In genomic region chr1:104780470-104781078, GRCh38 we compare ENCODE assay signal across 8 cellular contexts.
A peak's percentile ranks its signal among the peaks of the same experiment; 100 is the strongest.
DNase-seq lines count a peak whose midpoint lies in the region; ATAC-seq and TF ChIP-seq lines count a peak whose summit lies in the region.

No MANE protein-coding gene starts in this region.

- no peaks in the 10 kb centered on the region for H3K27me3 Mint-ChIP-seq in activated CD4-positive, alpha-beta T cell treated with anti-CD3 and anti-CD28 coated beads, Interleukin-2, amount 10 ng/mL, durations not matched to agents 24 days and 14 days

- in situ Hi-C loops in brain microvascular endothelial cell (cut with HindIII; ENCODE audit: low pct_ligation_motif_present, low sequenced_read_pairs) = no loop called here

- ATAC-seq in HG02852 (IDR thresholded peaks at IDR 0.05; ENCODE audit: unreplicated experiment) = peak; percentile 66
- no peak for ATAC-seq in GM19324 (IDR thresholded peaks at IDR 0.05; ENCODE audit: low FRiP score, unreplicated experiment)

- H3K27ac ChIP-seq in brain microvascular endothelial cell = no peak overlapping the region

- H3K27ac Mint-ChIP-seq in activated CD4-positive, alpha-beta T cell treated with anti-CD3 and anti-CD28 coated beads, Interleukin-2, amount 10 ng/mL, durations not matched to agents 24 days and 14 days = no peak overlapping the region

- TF ChIP-seq CTCF in brain microvascular endothelial cell (IDR thresholded peaks at IDR 0.05; ENCODE audit: low read depth, low read length, missing control alignments) = peak; percentile 74

- H3K36me3 ChIP-seq in brain microvascular endothelial cell (replicated peaks) = no peaks in the 10 kb centered on the region

- H3K4me3 Mint-ChIP-seq in activated CD4-positive, alpha-beta T cell treated with anti-CD3 and anti-CD28 coated beads, Interleukin-2, amount 10 ng/mL, durations not matched to agents 24 days and 14 days = no peak overlapping the region

- intact Hi-C loops in activated CD4-positive, alpha-beta T cell treated with anti-CD3 and anti-CD28 coated beads, Interleukin-2, amount 10 ng/mL, durations not matched to agents 24 days and 14 days (cut with micrococcal nuclease) = loop anchor here (5.0 kb wide), 1 partner anchor 1012 kb away; no protein-coding TSS in a partner anchor

- DNase-seq in activated CD4-positive, alpha-beta T cell treated with anti-CD3 and anti-CD28 coated beads, Interleukin-2, amount 10 ng/mL, durations not matched to agents 24 days and 14 days = peak; percentile 56
- no peak for DNase-seq in activated CD4-positive, alpha-beta T cell treated with anti-CD3 and anti-CD28 coated beads, Interleukin-2, amount 50 U/mL, for 4 hours
- DNase-seq in NCI-H2196 (lab: John Stamatoyannopoulos, UW; ENCODE audit: unreplicated experiment) (peak; percentile 53), brain microvascular endothelial cell (peak; percentile 23), lung microvascular endothelial cell (ENCODE audit: low read depth in 2 of 2) (peak; percentile 28 to 30), NCI-H226 (no peak)

- no peaks in the 10 kb centered on the region for H3K36me3 Mint-ChIP-seq in activated CD4-positive, alpha-beta T cell treated with anti-CD3 and anti-CD28 coated beads, Interleukin-2, amount 10 ng/mL, durations not matched to agents 24 days and 14 days (ENCODE audit: low read depth)

- no peaks in the 10 kb centered on the region for H3K4me1 Mint-ChIP-seq in activated CD4-positive, alpha-beta T cell treated with anti-CD3 and anti-CD28 coated beads, Interleukin-2, amount 10 ng/mL, durations not matched to agents 24 days and 14 days

- no peaks in the 10 kb centered on the region for H3K9me3 Mint-ChIP-seq in activated CD4-positive, alpha-beta T cell treated with anti-CD3 and anti-CD28 coated beads, Interleukin-2, amount 10 ng/mL, durations not matched to agents 24 days and 14 days

- H3K4me3 ChIP-seq in brain microvascular endothelial cell (ENCODE audit: low read depth, low read length) = no peak overlapping the region

- no peaks in the 10 kb centered on the region for H3K27me3 ChIP-seq in brain microvascular endothelial cell (replicated peaks)

Comparison
In these comparisons a context has a peak if more than half of its experiments do, and no peak if none do; other contexts are left out.
1. DNase-seq: peak in activated CD4-positive, alpha-beta T cell treated with anti-CD3 and anti-CD28 coated beads, Interleukin-2, amount 10 ng/mL, durations not matched to agents 24 days and 14 days (single experiment), NCI-H2196 (single experiment), brain microvascular endothelial cell (single experiment) and lung microvascular endothelial cell (2 of 2); none in activated CD4-positive, alpha-beta T cell treated with anti-CD3 and anti-CD28 coated beads, Interleukin-2, amount 50 U/mL, for 4 hours (0 of 2) and NCI-H226 (single experiment).